8 cellular contexts compared by ENCODE assay signal in genomic region chr14:67934087-67934486, GRCh38.
A peak's percentile ranks its signal among the peaks of the same experiment; 100 is the strongest.
DNase-seq lines count a peak whose midpoint lies in the region; ATAC-seq and TF ChIP-seq lines count a peak whose summit lies in the region.

No MANE protein-coding gene starts in this region.

- H3K9me3 Mint-ChIP-seq in brain: peaks cover 21 to 27% (median 27%) of the 10 kb centered on the region in 5 experiments
- peaks cover 13% of the 10 kb centered on the region for H3K9me3 Mint-ChIP-seq in stimulated activated effector memory CD8-positive, alpha-beta T cell treated with anti-CD3 and anti-CD28 coated beads, Interleukin-12 subunit alpha, Interleukin-12 subunit beta, amount 100 ng/mL, for 72 hours

- DNase-seq in DMS53 (lab: John Stamatoyannopoulos, UW): peak; percentile 80
- peak in 1 of 2 experiments; percentile 12 for DNase-seq in HL-60 (ENCODE audit: low read depth in 1 of 2, low spot score in 1 of 2)
- DNase-seq in NCI-H69 (lab: John Stamatoyannopoulos, UW): peak; percentile 89
- peak; percentile 79 for DNase-seq in iPS-NIHi7 (ENCODE audit: extremely low spot score)
- no peak for DNase-seq in stimulated activated effector memory CD8-positive, alpha-beta T cell treated with anti-CD3 and anti-CD28 coated beads, Interleukin-12 subunit alpha, Interleukin-12 subunit beta, amount 100 ng/mL, for 72 hours (ENCODE audit: low spot score in 2 of 2)
- DNase-seq in activated T-cell treated with anti-CD3 and anti-CD28 coated beads, Interleukin-2, amount 50 U/mL, for 48 hours: no peak

- peaks cover 25% of the 10 kb centered on the region for H3K36me3 Mint-ChIP-seq in brain
- H3K36me3 Mint-ChIP-seq in stimulated activated effector memory CD8-positive, alpha-beta T cell treated with anti-CD3 and anti-CD28 coated beads, Interleukin-12 subunit alpha, Interleukin-12 subunit beta, amount 100 ng/mL, for 72 hours: no peaks in the 10 kb centered on the region

- H3K27me3 Mint-ChIP-seq in brain: no peaks in the 10 kb centered on the region

- peak overlapping the region in 4 of 5 experiments; percentile 13 to 67 (median 23) for H3K4me3 Mint-ChIP-seq in brain
- no peak overlapping the region for H3K4me3 Mint-ChIP-seq in stimulated activated effector memory CD8-positive, alpha-beta T cell treated with anti-CD3 and anti-CD28 coated beads, Interleukin-12 subunit alpha, Interleukin-12 subunit beta, amount 100 ng/mL, for 72 hours

- no peak overlapping the region for H3K27ac ChIP-seq in HL-60 (replicated peaks)

- TF ChIP-seq CTCF in HL-60 (IDR thresholded peaks at IDR 0.05; ENCODE audit: insufficient read depth, low read length) (peak; percentile 10), brain (conservative IDR thresholded peaks at IDR 0.05) (peak; percentile 65 to 71)

- no peaks in the 10 kb centered on the region for H3K27me3 ChIP-seq in HL-60 (ENCODE audit: insufficient read depth, poor library complexity, severe bottlenecking)

- H3K27ac Mint-ChIP-seq in brain: peak overlapping the region; percentile 46 to 92 (median 89)
- no peak overlapping the region for H3K27ac Mint-ChIP-seq in stimulated activated effector memory CD8-positive, alpha-beta T cell treated with anti-CD3 and anti-CD28 coated beads, Interleukin-12 subunit alpha, Interleukin-12 subunit beta, amount 100 ng/mL, for 72 hours

- peak; percentile 57 for ATAC-seq in stimulated activated effector memory CD8-positive, alpha-beta T cell treated with anti-CD3 and anti-CD28 coated beads, Interleukin-12 subunit alpha, Interleukin-12 subunit beta, amount 100 ng/mL, for 72 hours
- ATAC-seq in HG03342 (IDR thresholded peaks at IDR 0.05; ENCODE audit: unreplicated experiment): no peak

- H3K4me1 Mint-ChIP-seq in brain: peaks cover 47% of the 10 kb centered on the region
- H3K4me1 Mint-ChIP-seq in stimulated activated effector memory CD8-positive, alpha-beta T cell treated with anti-CD3 and anti-CD28 coated beads, Interleukin-12 subunit alpha, Interleukin-12 subunit beta, amount 100 ng/mL, for 72 hours: peaks cover 6% of the 10 kb centered on the region

- H3K4me3 ChIP-seq in HL-60 (replicated peaks; ENCODE audit: insufficient read depth, low read length): no peak overlapping the region

Comparison
In these comparisons a context has a peak if more than half of its experiments do, and no peak if none do; other contexts are left out.
1. DNase-seq: peak in DMS53 (single experiment), NCI-H69 (single experiment) and iPS-NIHi7 (single experiment); none in stimulated activated effector memory CD8-positive, alpha-beta T cell treated with anti-CD3 and anti-CD28 coated beads, Interleukin-12 subunit alpha, Interleukin-12 subunit beta, amount 100 ng/mL, for 72 hours (0 of 2) and activated T-cell treated with anti-CD3 and anti-CD28 coated beads, Interleukin-2, amount 50 U/mL, for 48 hours (0 of 2).